ENCODE assay signal across 8 cellular contexts in genomic region chr18:12838178-12838634, GRCh38. TPM values are rescaled to one million over a fixed set of nuclear protein-coding genes. Genes with fewer than 3 reads are reported as not detected.
DNase-seq lines count a peak whose midpoint lies in the region; ATAC-seq, FAIRE-seq and TF ChIP-seq lines count a peak whose summit lies in the region.

No MANE protein-coding gene starts in this region.

- CTCF ChIA-PET in A549 (lab: Yijun Ruan, JAX): interaction anchor here (0.9 kb wide), 1 partner anchor 96 kb away, joined by 3 read pairs; no protein-coding TSS in a partner anchor
- CTCF ChIA-PET in H1 (lab: Charles Lee; ENCODE audit: partially characterized antibody): no interaction called here

- H3K27ac ChIP-seq in A549: peak overlapping the region; percentile 80 to 87
- peak overlapping the region; percentile 55 for H3K27ac ChIP-seq in GM23338 (ENCODE audit: low read depth)
- no peak overlapping the region for H3K27ac ChIP-seq in H1 (ENCODE audit: low read depth, low read length)

- H3K27me3 ChIP-seq in GM23338 (ENCODE audit: insufficient read depth) (no peaks in the 10 kb centered on the region), H1 (replicated peaks in 1 of 4; ENCODE audit: control insufficient read depth in 3 of 4, extremely low read depth in 1 of 4, insufficient read depth in 3 of 4, low read length in 3 of 4) (no peaks in the 10 kb centered on the region)

- DNase-seq in A549 (ENCODE audit: low read depth in 1 of 2, low spot score in 1 of 2) (peak; percentile 65 to 92), GM23338 (ENCODE audit: low spot score) (peak; percentile 26), SK-MEL-5 (ENCODE audit: low read depth, low spot score) (peak; percentile 23), H1 (ENCODE audit: low read depth in 1 of 2, low spot score in 2 of 2) (no peak), natural killer cell (peak; percentile 32), inferior parietal cortex (ENCODE audit: extremely low spot score) (no peak)
- DNase-seq in stimulated activated CD4-positive, alpha-beta T cell treated with anti-CD3 and anti-CD28 coated beads, Interleukin-2, amount 100 ng/mL, for 48 hours: no peak

- H3K4me3 Mint-ChIP-seq in GM23338 (0 out of 3 replicates have a peak overlapping the region, but pooled peaks have one; percentile 1), natural killer cell (peak overlapping the region; percentile 92)

- H3F3A ChIP-seq in GM23338 (replicated peaks; ENCODE audit: low read depth): no peaks in the 10 kb centered on the region; the same call in 1 of the 2 replicates

- FAIRE-seq in A549 (lab: Jason Lieb, UNC) (no peak), H1 (lab: Jason Lieb, UNC) (peak; percentile 36)

- 0% methylated on average over 4 of the region's 4 CpGs for WGBS in A549 (ENCODE audit: missing lambda C conversion rate)
- 64% methylated on average over 4 of the region's 4 CpGs; no CpG with 5 or more reads in 1 of the 2 experiments for WGBS in H1 (ENCODE audit: extremely low coverage in 1 of 2, insufficient coverage in 1 of 2, insufficient read length in 1 of 2, insufficient replicate concordance in 2 of 2, low coverage in 1 of 2, low lambda C conversion rate in 2 of 2, missing lambda C conversion rate in 1 of 2), 2 experiments

- H4K8ac ChIP-seq in H1 (ENCODE audit: extremely low read depth, insufficient read depth, low read length): peak overlapping the region; percentile 57; the same call in 1 of the 2 replicates

- H3K27ac Mint-ChIP-seq in GM23338: peak overlapping the region; percentile 79
- H3K27ac Mint-ChIP-seq in natural killer cell: peak overlapping the region; percentile 92 to 98

- H3K27me3 Mint-ChIP-seq in GM23338 (ENCODE audit: insufficient read depth, low read depth, poor library complexity) (no peaks in the 10 kb centered on the region), natural killer cell (ENCODE audit: low read depth in 2 of 2) (no peaks in the 10 kb centered on the region)

- H3K9me3 ChIP-seq in A549 (no peaks in the 10 kb centered on the region), H1 (ENCODE audit: insufficient read depth in 2 of 2, low read depth in 1 of 2, low read length in 1 of 2) (no peaks in the 10 kb centered on the region)

- no peak overlapping the region for H3K4ac ChIP-seq in H1 (replicated peaks; ENCODE audit: insufficient read length, low read depth, low read length)

- ATAC-seq in A549 (peak; percentile 98), GM23338 (peak; percentile 78), natural killer cell (peak in 2 of 3 donors; percentile 3 to 14), GM18520 (IDR thresholded peaks at IDR 0.05; ENCODE audit: unreplicated experiment) (no peak)

- TF ChIP-seq CTCF in A549 (IDR thresholded peaks at IDR 0.05): no peak
- TF ChIP-seq CTCF in GM23338 (conservative IDR thresholded peaks at IDR 0.05; ENCODE audit: low read depth in 2 of 2): no peak
- no peak for TF ChIP-seq CTCF in H1 (IDR thresholded peaks at IDR 0.05; ENCODE audit: control extremely low read depth in 1 of 3, insufficient read depth in 1 of 3, low read depth in 1 of 3, low read length in 3 of 3)
- TF ChIP-seq CTCF in natural killer cell (IDR thresholded peaks at IDR 0.05): no peak

- no peak overlapping the region for H2AK5ac ChIP-seq in H1 (ENCODE audit: low read depth, low read length)

- TF ChIP-seq EP300 in A549 (IDR thresholded peaks at IDR 0.05) (peak; percentile 57 to 76; a peak in 4 of 5 replicates), H1 (IDR thresholded peaks at IDR 0.05; ENCODE audit: borderline replicate concordance in 1 of 2, low read depth in 2 of 2, low read length in 2 of 2) (no peak)

- H3K9me3 Mint-ChIP-seq in GM23338 (no peaks in the 10 kb centered on the region; the same call in 2 of the 3 replicates), natural killer cell (no peaks in the 10 kb centered on the region)

- H3K14ac ChIP-seq in H1 (ENCODE audit: insufficient read length): no peak overlapping the region

- H3K56ac ChIP-seq in H1 (replicated peaks; ENCODE audit: insufficient read length, low read depth, low read length): no peak overlapping the region

- H3K9ac ChIP-seq in H1 (replicated peaks in 1 of 4; ENCODE audit: extremely low read depth in 1 of 4, low read depth in 3 of 4, low read length in 3 of 4): no peak overlapping the region

- H3K23ac ChIP-seq in H1 (ENCODE audit: insufficient read length): no peak overlapping the region

- H4K5ac ChIP-seq in H1 (ENCODE audit: insufficient read length, low read depth, low read length): no peak overlapping the region

- H2BK20ac ChIP-seq in H1 (ENCODE audit: low read length): no peak overlapping the region

- H2AFZ ChIP-seq in GM23338 (no peak overlapping the region), H1 (ENCODE audit: low read length) (no peak overlapping the region)

- H3K4me1 ChIP-seq in A549: peaks cover 34% of the 10 kb centered on the region
- H3K4me1 ChIP-seq in GM23338 (ENCODE audit: insufficient read depth): peaks cover 16% of the 10 kb centered on the region
- H3K4me1 ChIP-seq in H1 (replicated peaks in 1 of 4; ENCODE audit: control insufficient read depth in 3 of 4, insufficient read depth in 4 of 4, low read length in 3 of 4): peaks cover 0 to 7% (median 7%) of the 10 kb centered on the region in 4 experiments; a peak in 5 of 7 replicates

- H3K18ac ChIP-seq in H1 (ENCODE audit: extremely low read depth, low read length): 0 out of 2 replicates have a peak overlapping the region, but pooled peaks have one; percentile 40

- peaks cover 46% of the 10 kb centered on the region for H3K4me1 Mint-ChIP-seq in GM23338
- H3K4me1 Mint-ChIP-seq in natural killer cell: peaks cover 63% of the 10 kb centered on the region in 2 donors

- no peaks in the 10 kb centered on the region for H3K23me2 ChIP-seq in H1 (ENCODE audit: low read depth, low read length)

- intact Hi-C loops in natural killer cell (cut with micrococcal nuclease): loop anchor here (2.0 kb wide), 1 partner anchor 17 kb away; no protein-coding TSS in a partner anchor

- peaks cover 17% of the 10 kb centered on the region; the same call in 2 of the 3 replicates for H3K36me3 Mint-ChIP-seq in GM23338 (ENCODE audit: low read depth)
- H3K36me3 Mint-ChIP-seq in natural killer cell: peaks cover 8% of the 10 kb centered on the region

- no peak overlapping the region for H2BK15ac ChIP-seq in H1 (ENCODE audit: low read length)

- H3K36me3 ChIP-seq in GM23338 (ENCODE audit: insufficient read depth): no peaks in the 10 kb centered on the region; the same call in 1 of the 2 replicates
- peaks cover 0 to 5% (median 2%) of the 10 kb centered on the region in 4 experiments; a peak in 4 of 8 replicates for H3K36me3 ChIP-seq in H1 (ENCODE audit: control insufficient read depth in 2 of 4, insufficient read depth in 4 of 4, low read length in 3 of 4)

- H3K79me2 ChIP-seq in GM23338 (replicated peaks; ENCODE audit: insufficient read depth) (peaks cover 71% of the 10 kb centered on the region), H1 (ENCODE audit: control insufficient read depth in 1 of 2, insufficient read depth in 2 of 2, low read length in 2 of 2) (peaks cover 0 to 56% of the 10 kb centered on the region in 2 experiments; a peak in 2 of 4 replicates)

- in situ Hi-C loops in SK-MEL-5 (cut with HindIII; ENCODE audit: low pct_unique_long_range_greater_than_20kb, low sequenced_read_pairs): no loop called here

- H2BK5ac ChIP-seq in H1 (ENCODE audit: low read depth, low read length): no peak overlapping the region

- H4K20me1 ChIP-seq in GM23338 (replicated peaks; ENCODE audit: insufficient read depth): no peaks in the 10 kb centered on the region; the same call in 1 of the 2 replicates
- peaks cover 0 to 4% of the 10 kb centered on the region in 2 experiments for H4K20me1 ChIP-seq in H1 (replicated peaks in 1 of 2; ENCODE audit: control insufficient read depth in 1 of 2, insufficient read depth in 2 of 2, low read length in 2 of 2)

- no peak overlapping the region for H4K91ac ChIP-seq in H1 (replicated peaks; ENCODE audit: insufficient read length, low read length)

- POLR2A ChIA-PET in A549 (lab: Yijun Ruan, JAX): interaction anchor here (0.6 to 1.1 kb wide), 2 partner anchors 45 to 47 kb away, joined by 3 to 20 read pairs; partner anchors contain the start of gene PTPN2
- POLR2A ChIA-PET in H1 (lab: Charles Lee; ENCODE audit: partially characterized antibody): no interaction called here

- peak overlapping the region; percentile 18; the same call in 2 of the 3 replicates for H3K4me3 ChIP-seq in A549
- H3K4me3 ChIP-seq in GM23338: no peak overlapping the region
- H3K4me3 ChIP-seq in H1 (ENCODE audit: extremely low read depth in 1 of 4, insufficient read depth in 2 of 4, low read depth in 3 of 4, low read length in 4 of 4): no peak overlapping the region; a peak in 1 of 8 replicates

- no peaks in the 10 kb centered on the region for H3K9me2 ChIP-seq in GM23338 (ENCODE audit: insufficient read depth)

- peak overlapping the region; percentile 75 for H3K4me2 ChIP-seq in A549
- H3K4me2 ChIP-seq in GM23338: peak overlapping the region; percentile 42
- 0 out of 4 replicates have a peak overlapping the region, but pooled peaks of 1 of the 2 experiments have one; percentile 20 for H3K4me2 ChIP-seq in H1 (ENCODE audit: insufficient read depth in 1 of 2, low read depth in 2 of 2, low read length in 2 of 2)

- TF ChIP-seq POLR2A in A549 (IDR thresholded peaks at IDR 0.05; ENCODE audit: low read length) (no peak), H1 (IDR thresholded peaks at IDR 0.05; ENCODE audit: control extremely low read depth in 1 of 2, low read depth in 2 of 2, low read length in 2 of 2) (no peak)

- peaks cover 6% of the 10 kb centered on the region; the same call in 1 of the 2 replicates for H3K79me1 ChIP-seq in H1 (ENCODE audit: low read depth, low read length)

- TF ChIP-seq RAD21 in A549 (conservative IDR thresholded peaks at IDR 0.05 in 1 of 2, IDR thresholded peaks at IDR 0.05 in 1 of 2): 0 out of 5 replicates have a peak, but pooled peaks of 1 of the 2 experiments have one; percentile 12
- no peak for TF ChIP-seq RAD21 in H1 (IDR thresholded peaks at IDR 0.05 in 1 of 2, conservative IDR thresholded peaks at IDR 0.05 in 1 of 2; ENCODE audit: low read depth in 2 of 2, low read length in 2 of 2)

- H2BK120ac ChIP-seq in H1 (replicated peaks; ENCODE audit: low read depth, low read length): no peak overlapping the region

- H2BK12ac ChIP-seq in H1 (ENCODE audit: low read depth, low read length): no peak overlapping the region

RNA-seq across cellular contexts. Expression of gene PTPN2, which starts 45.8 kb away (rescaled TPM):
- polyA plus RNA-seq in A549 (2011; rRNA removed) (32.4 and 33.3 TPM in 2 replicates), A549 (2017; fragmentation: RNase III; extraction: RNeasy Plus Mini Kit Qiagen cat#74134 plus additional on column Dnase treatment) (22.9 to 25.3 TPM (median 23.0 TPM) in 3 replicates), GM23338 (2016; fragmentation: Nextera tagmentation; extraction: Ambion mirVana) (52.4 and 65.5 TPM in 2 replicates), H1 (2011; rRNA removed) (11.6 and 16.4 TPM in 2 replicates)
- 7.4 and 8.0 TPM in 2 replicates for polyA plus RNA-seq in A549 (2012; cell fraction: cytosol; rRNA removed)
- polyA plus RNA-seq in A549 (2012; cell fraction: nucleus; rRNA removed): 5.8 and 10.5 TPM in 2 replicates
- 9.5 and 20.4 TPM in 2 replicates for polyA minus RNA-seq in A549 (2011; rRNA and poly(A)+ RNA removed)
- total RNA-seq in GM23338 (2014; rRNA removed; shearing (Covaris generic)): 49.9 and 57.5 TPM in 2 replicates
- total RNA-seq in SK-MEL-5 (2014; rRNA removed; shearing (Covaris generic)): 31.1 and 39.6 TPM in 2 replicates
- 14.4 and 18.4 TPM in 2 replicates for polyA plus RNA-seq in SK-MEL-5 (2015; cell fraction: cytosol; rRNA removed)
- 46.0 and 54.6 TPM in 2 replicates for polyA plus RNA-seq in SK-MEL-5 (2015; cell fraction: nucleus; rRNA removed)
- 54.0 and 54.5 TPM in 2 replicates for total RNA-seq in H1 (2021; fragmentation: NEBNext Ultra II Directional; extraction: Animal tissue kit (Norgen Biotek cat#: 25700))
- polyA plus RNA-seq in H1 (2011; cell fraction: cytosol; rRNA removed): 28.2 TPM
- polyA plus RNA-seq in H1 (2011; cell fraction: nucleus; rRNA removed): 22.1 TPM
- polyA plus RNA-seq in H1 (2012, experiment 1 of 2): 31.5 to 52.7 TPM (median 36.8 TPM) in 4 replicates
- polyA plus RNA-seq in H1 (2012, experiment 2 of 2): 6.6 TPM
- 44.5 TPM for polyA plus RNA-seq in H1 (2013, experiment 1 of 2)
- 43.4 TPM for polyA plus RNA-seq in H1 (2013, experiment 2 of 2)
- 50.2 and 63.2 TPM in 2 replicates for polyA minus RNA-seq in H1 (2011; rRNA and poly(A)+ RNA removed)
- 27.0 TPM for polyA minus RNA-seq in H1 (2011; cell fraction: cytosol; rRNA and poly(A)+ RNA removed)
- 39.9 TPM for polyA minus RNA-seq in H1 (2011; cell fraction: nucleus; rRNA and poly(A)+ RNA removed)
- total RNA-seq in natural killer cell: 100 to 1,000 TPM; 110 to 115 (median 112) TPM

Comparison
In these comparisons a context has a peak if more than half of its experiments do, and no peak if none do; other contexts are left out.
1. DNase-seq: peak in A549 (2 of 2), GM23338 (single experiment), SK-MEL-5 (single experiment) and natural killer cell (single experiment); none in H1 (0 of 2), inferior parietal cortex (single experiment) and stimulated activated CD4-positive, alpha-beta T cell treated with anti-CD3 and anti-CD28 coated beads, Interleukin-2, amount 100 ng/mL, for 48 hours (0 of 2).
2. Of the 18 proteins assayed by ChIP-seq in both H1 and A549: peak only in H1: none; only in A549: EP300, JUN and MAX; in both: CEBPB; in neither: 13; mixed calls (peak in some experiments, not most) for 1.